In genomic region chrX:19885732-19886131, GRCh38 we compare ENCODE assay signal across 9 cellular contexts. TPM values are rescaled to one million over a fixed set of nuclear protein-coding genes. Genes with fewer than 3 reads are reported as not detected.
DNase-seq lines count a peak whose midpoint lies in the region; ATAC-seq, FAIRE-seq and TF ChIP-seq lines count a peak whose summit lies in the region.
"Had no signal": no experiment of that assay in that cellular context is flagged by ENCODE, and none has a peak within 500 bp of the region (broad histone marks: within the 10 kb centered on the region; RNA-seq: fewer than 3 reads in every experiment).

No MANE protein-coding gene starts in this region.

- peak overlapping the region; percentile 77 for H3K4me3 Mint-ChIP-seq in activated CD4-positive, alpha-beta memory T cell treated with anti-CD3 and anti-CD28 coated beads, Interleukin-2, amount 10 ng/mL, durations not matched to agents 7 days and 5 days

- CTCF ChIA-PET in AG04450 (lab: Charles Lee), result no interaction called here
- CTCF ChIA-PET in activated CD4-positive, alpha-beta memory T cell treated with anti-CD3 and anti-CD28 coated beads, Interleukin-2, amount 10 ng/mL, durations not matched to agents 7 days and 5 days (lab: Charles Lee), result interaction anchor here (1.4 to 1.7 kb wide), 2 partner anchors 9 to 145 kb away, joined by 4 to 6 read pairs; no protein-coding TSS in a partner anchor

- DNase-seq in AG04450 (ENCODE audit: low read depth, low spot score) (no peak), GM12892 (ENCODE audit: insufficient read length) (no peak), MG63 (no peak), NCI-H1436 (lab: John Stamatoyannopoulos, UW) (no peak), aorta (no peak)
- DNase-seq in activated CD4-positive, alpha-beta memory T cell treated with anti-CD3 and anti-CD28 coated beads, Interleukin-2, amount 10 ng/mL, durations not matched to agents 7 days and 5 days, result no peak
- no peak for DNase-seq in effector CD4-positive, alpha-beta T cell
- DNase-seq: esophagus squamous epithelium had no signal

- H3K4me3 ChIP-seq in AG04450 (ENCODE audit: low read depth, low read length), result peak overlapping the region; percentile 63
- H3K4me3 ChIP-seq in mononuclear cell (ENCODE audit: low read length), result peak overlapping the region; percentile 54
- H3K4me3 ChIP-seq in MG63, result no peak overlapping the region
- H3K4me3 ChIP-seq in aorta (ENCODE audit: low read length in 2 of 2), result no peak overlapping the region

- peak overlapping the region; percentile 33 for H3K27ac Mint-ChIP-seq in activated CD4-positive, alpha-beta memory T cell treated with anti-CD3 and anti-CD28 coated beads, Interleukin-2, amount 10 ng/mL, durations not matched to agents 7 days and 5 days

- POLR2A ChIA-PET in AG04450 (lab: Yijun Ruan, JAX), result no interaction called here
- POLR2A ChIA-PET in activated CD4-positive, alpha-beta memory T cell treated with anti-CD3 and anti-CD28 coated beads, Interleukin-2, amount 10 ng/mL, durations not matched to agents 7 days and 5 days (lab: Charles Lee), result interaction anchor here (0.6 to 1.4 kb wide), 5 partner anchors 35 to 204 kb away, joined by 3 to 5 read pairs (median 3); no protein-coding TSS in a partner anchor

- FAIRE-seq in GM12892 (lab: Jason Lieb, UNC), result peak; percentile 71

- H3K27me3 ChIP-seq in AG04450 (ENCODE audit: control insufficient read depth, insufficient read depth, low read length) (no peaks in the 10 kb centered on the region), mononuclear cell (ENCODE audit: insufficient read depth, low read length) (no peaks in the 10 kb centered on the region), MG63 (no peaks in the 10 kb centered on the region), aorta (ENCODE audit: control insufficient read depth in 1 of 2, insufficient read depth in 2 of 2, low read length in 1 of 2) (no peaks in the 10 kb centered on the region)

- H3K9me3 Mint-ChIP-seq in activated CD4-positive, alpha-beta memory T cell treated with anti-CD3 and anti-CD28 coated beads, Interleukin-2, amount 10 ng/mL, durations not matched to agents 7 days and 5 days, result no peaks in the 10 kb centered on the region

- peaks cover 62% of the 10 kb centered on the region for H3K4me1 ChIP-seq in mononuclear cell (ENCODE audit: insufficient read depth, low read length)
- H3K4me1 ChIP-seq in aorta (ENCODE audit: control insufficient read depth in 1 of 2, insufficient read depth in 2 of 2, low read length in 2 of 2), result no peaks in the 10 kb centered on the region

- no peaks in the 10 kb centered on the region for H3K9me3 ChIP-seq in AG04450 (ENCODE audit: control insufficient read depth, insufficient read depth, low read length)
- no peaks in the 10 kb centered on the region for H3K9me3 ChIP-seq in mononuclear cell (ENCODE audit: low read depth, low read length)
- H3K9me3 ChIP-seq in MG63, result no peaks in the 10 kb centered on the region
- no peaks in the 10 kb centered on the region for H3K9me3 ChIP-seq in aorta (ENCODE audit: control insufficient read depth, low read length)
- H3K9me3 ChIP-seq: esophagus squamous epithelium had no signal

- H3K27me3 Mint-ChIP-seq in activated CD4-positive, alpha-beta memory T cell treated with anti-CD3 and anti-CD28 coated beads, Interleukin-2, amount 10 ng/mL, durations not matched to agents 7 days and 5 days, result no peaks in the 10 kb centered on the region

- TF ChIP-seq POLR2A in GM12892 (IDR thresholded peaks at IDR 0.05; ENCODE audit: low read depth, low read length), result no peak

- no peaks in the 10 kb centered on the region for H3K36me3 ChIP-seq in MG63
- no peaks in the 10 kb centered on the region for H3K36me3 ChIP-seq in aorta (ENCODE audit: control insufficient read depth in 1 of 2, insufficient read depth in 2 of 2, low read length in 1 of 2)
- H3K36me3 ChIP-seq: esophagus squamous epithelium had no signal

- 81 to 90% methylated on average over 2 of the region's 2 CpGs for WGBS in aorta, 2 donors

- TF ChIP-seq CTCF in AG04450 (IDR thresholded peaks at IDR 0.05; ENCODE audit: low read depth, low read length), result no peak

- intact Hi-C loops in aorta (cut with DNase I), result loop anchor here (5.0 to 10.0 kb wide), 3 partner anchors 141 to 343 kb away; no protein-coding TSS in a partner anchor

- no peak for ATAC-seq in aorta (ENCODE audit: low FRiP score)

- no peak overlapping the region for H3K27ac ChIP-seq in AG04450 (ENCODE audit: low read depth, low read length)
- H3K27ac ChIP-seq in aorta (ENCODE audit: low read depth in 1 of 2, low read length in 2 of 2), result no peak overlapping the region

- H3K4me1 Mint-ChIP-seq in activated CD4-positive, alpha-beta memory T cell treated with anti-CD3 and anti-CD28 coated beads, Interleukin-2, amount 10 ng/mL, durations not matched to agents 7 days and 5 days, result peaks cover 63% of the 10 kb centered on the region

- peaks cover 15% of the 10 kb centered on the region for H3K36me3 Mint-ChIP-seq in activated CD4-positive, alpha-beta memory T cell treated with anti-CD3 and anti-CD28 coated beads, Interleukin-2, amount 10 ng/mL, durations not matched to agents 7 days and 5 days (ENCODE audit: low read depth)

RNA-seq across cellular contexts. Expression of gene SH3KBP1, which starts 1.7 kb away (rescaled TPM):
- 30.1 and 36.6 TPM in 2 replicates for polyA plus RNA-seq in AG04450 (2011; rRNA removed)
- polyA minus RNA-seq in AG04450 (2011; rRNA and poly(A)+ RNA removed), result 30.0 and 39.1 TPM in 2 replicates
- polyA plus RNA-seq in GM12892 (2012; ENCODE audit: missing spikeins), result 124 TPM
- 100 to 1,000 TPM; 119 to 126 TPM for total RNA-seq in activated CD4-positive, alpha-beta memory T cell treated with anti-CD3 and anti-CD28 coated beads, Interleukin-2, amount 10 ng/mL, durations not matched to agents 7 days and 5 days
- total RNA-seq in mononuclear cell, result 58.2 TPM
- total RNA-seq in MG63 (2014; rRNA removed; shearing (Covaris generic); ENCODE audit: low replicate concordance), result 13.7 and 17.6 TPM in 2 replicates
- total RNA-seq in aorta, result 10 to 100 TPM; 21.7 to 27.8 TPM
- 1 to 10 TPM; 4.9 to 8.9 TPM for polyA plus RNA-seq in aorta

Comparison
In these comparisons a context has a peak if more than half of its experiments do, and no peak if none do; other contexts are left out.
1. H3K4me3 ChIP-seq: peak in AG04450 (single experiment) and mononuclear cell (single experiment); none in MG63 (single experiment) and aorta (0 of 2).